In the genomic region with DNA sequence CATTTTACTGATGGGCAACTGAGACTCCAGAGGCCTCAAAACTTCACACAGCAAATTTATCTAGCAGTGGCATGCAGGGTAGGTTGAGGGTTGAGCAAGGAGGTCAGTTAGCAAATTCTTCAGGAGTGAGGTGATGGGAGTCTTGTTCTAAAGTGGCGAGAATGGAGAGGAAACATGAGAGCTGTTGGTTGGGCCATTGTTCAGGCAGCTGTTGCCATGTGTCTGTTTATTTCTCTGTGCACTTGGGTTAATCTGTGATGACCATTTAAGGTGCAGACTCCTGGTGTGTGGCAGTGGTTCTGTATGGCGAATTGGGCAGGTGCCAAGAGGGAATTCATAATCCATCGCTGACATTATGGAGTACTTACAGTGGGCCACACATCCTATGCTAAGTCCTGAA, we compare ENCODE assay signal across 10 cellular contexts. TPM values are rescaled to one million over a fixed set of nuclear protein-coding genes. Genes with fewer than 3 reads are reported as not detected.
DNase-seq lines count a peak whose midpoint lies in the region; ATAC-seq and TF ChIP-seq lines count a peak whose summit lies in the region.
"Had no signal": no experiment of that assay in that cellular context is flagged by ENCODE, and none has a peak within 500 bp of the region (broad histone marks: within the 10 kb centered on the region; RNA-seq: fewer than 3 reads in every experiment).

No MANE protein-coding gene starts in this region.

- H4K20me1 ChIP-seq in OCI-LY7 (ENCODE audit: insufficient read depth, low read length) = no peaks in the 10 kb centered on the region

- POLR2A ChIA-PET in WTC11 (lab: Charles Lee) = no interaction called here
- POLR2A ChIA-PET in OCI-LY7 (lab: Charles Lee) = interaction anchor here (1.0 to 1.6 kb wide), 2 partner anchors 8 to 183 kb away, joined by 3 to 4 read pairs; no protein-coding TSS in a partner anchor

- no peak overlapping the region for H3K4me3 Mint-ChIP-seq in WTC11
- H3K4me3 Mint-ChIP-seq in activated T-cell treated with anti-CD3 and anti-CD28 coated beads, Interleukin-2, amount 50 U/mL, for 72 hours = no peak overlapping the region

- H3K27me3 Mint-ChIP-seq in WTC11 (ENCODE audit: low read depth) = no peaks in the 10 kb centered on the region
- peaks cover 12% of the 10 kb centered on the region for H3K27me3 Mint-ChIP-seq in activated T-cell treated with anti-CD3 and anti-CD28 coated beads, Interleukin-2, amount 50 U/mL, for 72 hours (ENCODE audit: low read depth)

- peaks cover 3% of the 10 kb centered on the region; the same call in 1 of the 2 replicates for H3K9me3 ChIP-seq in OCI-LY7 (ENCODE audit: low read length)
- H3K9me3 ChIP-seq: HAP-1, testis had no signal

- H3K4me2 ChIP-seq in OCI-LY7 (ENCODE audit: low read length) = no peak overlapping the region

- no TSS peak for BruUV-seq in OCI-LY7 (replicated peaks; lab: Mats Ljungman, UMichigan)

- ATAC-seq in WTC11 (peak; percentile 50), GM21360 (IDR thresholded peaks at IDR 0.05; ENCODE audit: unreplicated experiment) (no peak)
- no peak for ATAC-seq in stimulated activated naive CD8-positive, alpha-beta T cell treated with anti-CD3 and anti-CD28 coated beads, Interleukin-15, Interleukin-2, amounts not matched to agents 100 U/mL and 50 U/mL, for 24 hours
- no peak for ATAC-seq in activated T-cell treated with anti-CD3 and anti-CD28 coated beads, Interleukin-2, amount 50 U/mL, for 72 hours (replicated peaks in 1 of 2)

- H3K4me3 ChIP-seq in AG09309 (ENCODE audit: control insufficient read depth, low read depth, low read length) (no peak overlapping the region), OCI-LY7 (ENCODE audit: low read depth, low read length, poor library complexity, severe bottlenecking) (no peak overlapping the region)
- H3K4me3 ChIP-seq: HAP-1, testis had no signal

- H3K9me3 Mint-ChIP-seq in WTC11 = peaks cover 22% of the 10 kb centered on the region
- peaks cover 5 to 10% of the 10 kb centered on the region in 2 donors for H3K9me3 Mint-ChIP-seq in activated T-cell treated with anti-CD3 and anti-CD28 coated beads, Interleukin-2, amount 50 U/mL, for 72 hours

- no peaks in the 10 kb centered on the region for H3K36me3 ChIP-seq in OCI-LY7 (ENCODE audit: insufficient read depth, low read length)
- H3K36me3 ChIP-seq: HAP-1 had no signal

- H3K9me2 ChIP-seq in OCI-LY7 (ENCODE audit: insufficient read depth, low read length) = no peaks in the 10 kb centered on the region

- CTCF ChIA-PET in WTC11 (lab: Charles Lee) (interaction anchor here (0.9 to 1.2 kb wide), 2 partner anchors 12 to 102 kb away, joined by 3 to 5 read pairs; no protein-coding TSS in a partner anchor), OCI-LY7 (lab: Charles Lee; ENCODE audit: unreplicated experiment) (interaction anchor here (0.6 kb wide), 1 partner anchor 471 kb away, joined by 3 read pairs; no protein-coding TSS in a partner anchor)

- H2AFZ ChIP-seq in OCI-LY7 (ENCODE audit: low read length) = no peak overlapping the region

- peaks cover 12% of the 10 kb centered on the region for H3K4me1 Mint-ChIP-seq in WTC11
- no peaks in the 10 kb centered on the region for H3K4me1 Mint-ChIP-seq in activated T-cell treated with anti-CD3 and anti-CD28 coated beads, Interleukin-2, amount 50 U/mL, for 72 hours (ENCODE audit: low read depth)

- H3K79me2 ChIP-seq in OCI-LY7 (ENCODE audit: insufficient read depth, low read depth, low read length) = no peaks in the 10 kb centered on the region

- DNase-seq in AG09309 (ENCODE audit: low read depth) (peak; percentile 76), NCI-H1105 treated with DMSO at 0.1 percent for 48 hours (lab: John Stamatoyannopoulos, UW) (peak; percentile 90), WTC11 (ENCODE audit: low spot score) (no peak), iPS-NIHi11 (ENCODE audit: low spot score) (peak; percentile 58), OCI-LY7 (ENCODE audit: low spot score) (no peak)
- no peak for DNase-seq in stimulated activated naive CD8-positive, alpha-beta T cell treated with anti-CD3 and anti-CD28 coated beads, Interleukin-15, Interleukin-2, amounts not matched to agents 100 U/mL and 50 U/mL, for 24 hours
- DNase-seq in activated T-cell treated with anti-CD3 and anti-CD28 coated beads, Interleukin-2, amount 50 U/mL, for 72 hours = no peak
- DNase-seq: testis had no signal

- no peak overlapping the region for H3K27ac ChIP-seq in OCI-LY7 (ENCODE audit: low read depth, low read length, poor library complexity, severe bottlenecking)
- H3K27ac ChIP-seq: testis had no signal

- intact Hi-C loops in OCI-LY7 (cut with micrococcal nuclease; ENCODE audit: unreplicated experiment) = no loop called here

- H3K4me1 ChIP-seq in OCI-LY7 (ENCODE audit: insufficient read depth, low read length, poor library complexity, severe bottlenecking) = no peaks in the 10 kb centered on the region
- H3K4me1 ChIP-seq: testis had no signal

- peaks cover 18% of the 10 kb centered on the region for H3K36me3 Mint-ChIP-seq in WTC11
- peaks cover 1 to 5% of the 10 kb centered on the region in 2 donors for H3K36me3 Mint-ChIP-seq in activated T-cell treated with anti-CD3 and anti-CD28 coated beads, Interleukin-2, amount 50 U/mL, for 72 hours (ENCODE audit: insufficient read depth in 2 of 2)

- TF ChIP-seq CTCF in AG09309 (IDR thresholded peaks at IDR 0.05; ENCODE audit: control insufficient read depth, insufficient read depth, low read depth, low read length, missing control alignments) = no peak
- TF ChIP-seq CTCF in WTC11 (IDR thresholded peaks at IDR 0.05) = no peak
- TF ChIP-seq CTCF in OCI-LY7 (conservative IDR thresholded peaks at IDR 0.05; ENCODE audit: low read length) = no peak

- H3K27ac Mint-ChIP-seq in WTC11 = no peak overlapping the region
- H3K27ac Mint-ChIP-seq in activated T-cell treated with anti-CD3 and anti-CD28 coated beads, Interleukin-2, amount 50 U/mL, for 72 hours = no peak overlapping the region

TF ChIP-seq in WTC11, 78 proteins besides CTCF, POLR2A, EP300 and RAD21 (continues in another document):
- no peak for TF ChIP-seq TEAD4 (CRISPR knock-in tag; IDR thresholded peaks at IDR 0.05)
- no peak for TF ChIP-seq OVOL2 (CRISPR knock-in tag; IDR thresholded peaks at IDR 0.05; ENCODE audit: borderline replicate concordance)
- TF ChIP-seq ZBTB43 (CRISPR knock-in tag; IDR thresholded peaks at IDR 0.05) = no peak
- TF ChIP-seq CBFB (CRISPR knock-in tag; IDR thresholded peaks at IDR 0.05; ENCODE audit: low read depth) = no peak
- no peak for TF ChIP-seq HMGXB4 (CRISPR knock-in tag; IDR thresholded peaks at IDR 0.05)
- no peak for TF ChIP-seq ZNF671 (CRISPR knock-in tag; IDR thresholded peaks at IDR 0.05)
- TF ChIP-seq, protein P1, sequence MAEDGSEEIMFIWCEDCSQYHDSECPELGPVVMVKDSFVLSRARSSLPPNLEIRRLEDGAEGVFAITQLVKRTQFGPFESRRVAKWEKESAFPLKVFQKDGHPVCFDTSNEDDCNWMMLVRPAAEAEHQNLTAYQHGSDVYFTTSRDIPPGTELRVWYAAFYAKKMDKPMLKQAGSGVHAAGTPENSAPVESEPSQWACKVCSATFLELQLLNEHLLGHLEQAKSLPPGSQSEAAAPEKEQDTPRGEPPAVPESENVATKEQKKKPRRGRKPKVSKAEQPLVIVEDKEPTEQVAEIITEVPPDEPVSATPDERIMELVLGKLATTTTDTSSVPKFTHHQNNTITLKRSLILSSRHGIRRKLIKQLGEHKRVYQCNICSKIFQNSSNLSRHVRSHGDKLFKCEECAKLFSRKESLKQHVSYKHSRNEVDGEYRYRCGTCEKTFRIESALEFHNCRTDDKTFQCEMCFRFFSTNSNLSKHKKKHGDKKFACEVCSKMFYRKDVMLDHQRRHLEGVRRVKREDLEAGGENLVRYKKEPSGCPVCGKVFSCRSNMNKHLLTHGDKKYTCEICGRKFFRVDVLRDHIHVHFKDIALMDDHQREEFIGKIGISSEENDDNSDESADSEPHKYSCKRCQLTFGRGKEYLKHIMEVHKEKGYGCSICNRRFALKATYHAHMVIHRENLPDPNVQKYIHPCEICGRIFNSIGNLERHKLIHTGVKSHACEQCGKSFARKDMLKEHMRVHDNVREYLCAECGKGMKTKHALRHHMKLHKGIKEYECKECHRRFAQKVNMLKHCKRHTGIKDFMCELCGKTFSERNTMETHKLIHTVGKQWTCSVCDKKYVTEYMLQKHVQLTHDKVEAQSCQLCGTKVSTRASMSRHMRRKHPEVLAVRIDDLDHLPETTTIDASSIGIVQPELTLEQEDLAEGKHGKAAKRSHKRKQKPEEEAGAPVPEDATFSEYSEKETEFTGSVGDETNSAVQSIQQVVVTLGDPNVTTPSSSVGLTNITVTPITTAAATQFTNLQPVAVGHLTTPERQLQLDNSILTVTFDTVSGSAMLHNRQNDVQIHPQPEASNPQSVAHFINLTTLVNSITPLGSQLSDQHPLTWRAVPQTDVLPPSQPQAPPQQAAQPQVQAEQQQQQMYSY (CRISPR knock-in tag; IDR thresholded peaks at IDR 0.05) = no peak
- no peak for TF ChIP-seq ZNF396 (CRISPR knock-in tag; IDR thresholded peaks at IDR 0.05; ENCODE audit: borderline replicate concordance)

RNA-seq across cellular contexts. Expression of gene TMEM178A, which starts 30.4 kb away (rescaled TPM):
- 13.6 to 14.5 TPM (median 14.1 TPM) in 3 replicates for total RNA-seq in WTC11 (2021)
- total RNA-seq in OCI-LY7 (2014; rRNA removed; shearing (Covaris generic)) = 0.25 and 0.39 TPM in 2 replicates
- 0.38 and 0.52 TPM in 2 replicates for total RNA-seq in OCI-LY7 (2022)
- 1 to 10 TPM; 1.5 to 1.9 TPM for total RNA-seq in activated T-cell treated with anti-CD3 and anti-CD28 coated beads, Interleukin-2, amount 50 U/mL, for 72 hours

Comparison
In these comparisons a context has a peak if more than half of its experiments do, and no peak if none do; other contexts are left out.
1. DNase-seq: peak in AG09309 (single experiment), NCI-H1105 treated with DMSO at 0.1 percent for 48 hours (single experiment) and iPS-NIHi11 (single experiment); none in WTC11 (single experiment), stimulated activated naive CD8-positive, alpha-beta T cell treated with anti-CD3 and anti-CD28 coated beads, Interleukin-15, Interleukin-2, amounts not matched to agents 100 U/mL and 50 U/mL, for 24 hours (single experiment), OCI-LY7 (single experiment) and activated T-cell treated with anti-CD3 and anti-CD28 coated beads, Interleukin-2, amount 50 U/mL, for 72 hours (0 of 2).